21 cellular contexts compared by ENCODE assay signal in the genomic region with DNA sequence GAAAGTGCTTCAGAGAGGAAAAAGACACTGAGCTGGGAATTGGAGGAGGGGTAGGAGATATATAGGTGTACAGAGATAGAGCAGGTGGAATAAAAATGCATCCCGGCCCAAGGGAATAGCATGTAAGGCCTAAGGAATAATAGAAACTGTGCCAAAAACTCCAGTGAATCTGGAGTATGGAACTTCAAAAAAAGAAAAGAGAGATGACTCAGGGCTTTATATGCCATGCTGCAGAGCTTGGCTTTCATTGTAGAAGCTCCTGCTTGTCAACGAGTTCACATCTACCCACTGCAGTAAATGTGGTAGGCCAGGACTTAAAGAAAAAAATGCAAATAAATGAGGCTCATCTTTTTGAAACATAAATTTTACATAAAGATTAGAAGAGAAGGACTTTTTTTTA.
DNase-seq lines count a peak whose midpoint lies in the region; ATAC-seq and TF ChIP-seq lines count a peak whose summit lies in the region.
"Had no signal": no experiment of that assay in that cellular context is flagged by ENCODE, and none has a peak within 500 bp of the region (broad histone marks: within the 10 kb centered on the region; RNA-seq: fewer than 3 reads in every experiment).

No MANE protein-coding gene starts in this region.

- in situ Hi-C loops in IMR-90 (cut with MboI; ENCODE audit: low sequenced_read_pairs): no loop called here

- H3K4me1 ChIP-seq in IMR-90 (ENCODE audit: control insufficient read depth, insufficient read depth, low read length) (peaks cover 10% of the 10 kb centered on the region), thyroid gland (no peaks in the 10 kb centered on the region)

- peaks cover 53% of the 10 kb centered on the region for H3K4me1 Mint-ChIP-seq in neural crest cell
- H3K4me1 Mint-ChIP-seq: immature natural killer cell had no signal

- TF ChIP-seq CTCF in IMR-90 (conservative IDR thresholded peaks at IDR 0.05; ENCODE audit: low read depth, low read length) (no peak), neural crest cell (conservative IDR thresholded peaks at IDR 0.05) (no peak), thyroid gland (IDR thresholded peaks at IDR 0.05) (no peak)

- no peak overlapping the region for H3K4me2 ChIP-seq in IMR-90 (ENCODE audit: low read depth, low read length)
- H3K4me2 ChIP-seq: A549; BLaER1 treated with 17β-estradiol and CSF1 and Interleukin-3, amounts not matched to agents 10 nM and 100 nM; KMS-11 had no signal

- H3K27me3 ChIP-seq in IMR-90 (ENCODE audit: control insufficient read depth, insufficient read depth, low read length): no peaks in the 10 kb centered on the region
- H3K27me3 ChIP-seq in thyroid gland: no peaks in the 10 kb centered on the region
- H3K27me3 ChIP-seq: BLaER1 treated with 17β-estradiol and CSF1 and Interleukin-3, amounts not matched to agents 10 nM and 100 nM had no signal

- dilution Hi-C loops in IMR-90 (cut with HindIII; ENCODE audit: low sequenced_read_pairs, unreplicated experiment): no loop called here

- H3K4ac ChIP-seq in IMR-90 (ENCODE audit: low read depth, low read length): no peak overlapping the region

- no peak overlapping the region for H3K56ac ChIP-seq in IMR-90 (ENCODE audit: extremely low read depth, insufficient read depth, low read length)

- H2BK20ac ChIP-seq in IMR-90 (ENCODE audit: low read depth, low read length): no peak overlapping the region

- TF ChIP-seq POLR2A in IMR-90 (IDR thresholded peaks at IDR 0.05; ENCODE audit: low read depth, low read length): no peak
- no peak for TF ChIP-seq POLR2A in thyroid gland (IDR thresholded peaks at IDR 0.05)

- H2BK120ac ChIP-seq in IMR-90 (ENCODE audit: low read depth, low read length): no peak overlapping the region

- BruUV-seq in IMR-90 (replicated peaks; lab: Mats Ljungman, UMichigan): no TSS peak

- H3K36me3 ChIP-seq in IMR-90 (ENCODE audit: control insufficient read depth, insufficient read depth, low read length) (no peaks in the 10 kb centered on the region), thyroid gland (no peaks in the 10 kb centered on the region)
- H3K36me3 ChIP-seq: BLaER1 treated with 17β-estradiol and CSF1 and Interleukin-3, amounts not matched to agents 10 nM and 100 nM had no signal

- H3K27ac Mint-ChIP-seq in neural crest cell (ENCODE audit: unreplicated experiment): no peak overlapping the region
- H3K27ac Mint-ChIP-seq: activated naive CD8-positive, alpha-beta T cell; effector memory CD8-positive, alpha-beta T cell; immature natural killer cell had no signal

- DNase-seq in AG20443 (ENCODE audit: low spot score) (peak; percentile 24), IMR-90 (peak; percentile 51), neural crest cell (ENCODE audit: low read depth, low spot score) (no peak), SKM-1 (lab: John Stamatoyannopoulos, UW; ENCODE audit: unreplicated experiment) (no peak), inferior parietal cortex (ENCODE audit: extremely low spot score) (no peak), NCI-H1436 (lab: John Stamatoyannopoulos, UW) (no peak), thyroid gland (no peak)
- DNase-seq: effector memory CD8-positive, alpha-beta T cell; GF-D8; immature natural killer cell; mucosa of descending colon; NCI-H1048; NCI-H2029; nucleus accumbens; stimulated activated CD4-positive, alpha-beta T cell treated with anti-CD3 and anti-CD28 coated beads, Interleukin-12 subunit alpha, Interleukin-12 subunit beta, amount 100 ng/mL, for 4 hours had no signal

- no peak for TF ChIP-seq RAD21 in IMR-90 (IDR thresholded peaks at IDR 0.05; ENCODE audit: low read length)

- 100% methylated on average over 1 of the region's 2 CpGs; no CpG with 5 or more reads in 1 of the 2 experiments for WGBS in IMR-90 (ENCODE audit: extremely low coverage in 2 of 2, insufficient read length in 1 of 2), 2 experiments
- WGBS in thyroid gland, 2 donors: 84 to 91% methylated on average over 2 of the region's 2 CpGs

- H2AFZ ChIP-seq in IMR-90 (replicated peaks; ENCODE audit: low read length, poor library complexity): no peak overlapping the region

- POLR2A ChIA-PET in IMR-90 (lab: Charles Lee; ENCODE audit: unreplicated experiment): interaction anchor here (0.7 kb wide), 1 partner anchor 48 kb away, joined by 3 read pairs; no protein-coding TSS in a partner anchor

- H3K79me1 ChIP-seq in IMR-90 (ENCODE audit: low read depth in 1 of 2, low read length in 2 of 2): no peaks in the 10 kb centered on the region

- no peak overlapping the region for H3K27ac ChIP-seq in IMR-90 (ENCODE audit: insufficient read depth, low read length)
- H3K27ac ChIP-seq in thyroid gland: no peak overlapping the region
- H3K27ac ChIP-seq: BLaER1 treated with 17β-estradiol and CSF1 and Interleukin-3, amounts not matched to agents 10 nM and 100 nM; KMS-11; RWPE1 had no signal

- no peak overlapping the region for H3K18ac ChIP-seq in IMR-90 (ENCODE audit: low read depth, low read length)

- H3K36me3 Mint-ChIP-seq in neural crest cell (ENCODE audit: low read depth): peaks cover 2% of the 10 kb centered on the region
- H3K36me3 Mint-ChIP-seq: activated naive CD8-positive, alpha-beta T cell; immature natural killer cell had no signal

- H2AK5ac ChIP-seq in IMR-90 (ENCODE audit: low read depth, low read length): no peak overlapping the region

- H3K27me3 Mint-ChIP-seq in neural crest cell (ENCODE audit: low read depth): no peaks in the 10 kb centered on the region

- no peaks in the 10 kb centered on the region for H4K20me1 ChIP-seq in IMR-90 (ENCODE audit: insufficient read depth, low read length)
- H4K20me1 ChIP-seq: BLaER1 treated with 17β-estradiol and CSF1 and Interleukin-3, amounts not matched to agents 10 nM and 100 nM had no signal

- no peak overlapping the region for H4K8ac ChIP-seq in IMR-90 (ENCODE audit: low read depth in 2 of 2, low read length in 2 of 2)

- CTCF ChIA-PET in IMR-90 (lab: Yijun Ruan, JAX): interaction anchor here (0.6 to 1.0 kb wide), 2 partner anchors 12 to 441 kb away, joined by 3 to 4 read pairs; no protein-coding TSS in a partner anchor

- no peak overlapping the region for H3K4me3 ChIP-seq in IMR-90 (ENCODE audit: insufficient read depth, low read depth, low read length)
- no peak overlapping the region for H3K4me3 ChIP-seq in thyroid gland (replicated peaks in 1 of 3)
- H3K4me3 ChIP-seq: A549; BLaER1 treated with 17β-estradiol and CSF1 and Interleukin-3, amounts not matched to agents 10 nM and 100 nM; mucosa of descending colon had no signal

- no peak overlapping the region for H2BK15ac ChIP-seq in IMR-90 (ENCODE audit: low read depth, low read length)

- H3K4me3 Mint-ChIP-seq in neural crest cell: peak overlapping the region; percentile 27
- H3K4me3 Mint-ChIP-seq: activated naive CD8-positive, alpha-beta T cell; effector memory CD8-positive, alpha-beta T cell; immature natural killer cell had no signal

- H4K91ac ChIP-seq in IMR-90 (ENCODE audit: insufficient read depth, low read depth, low read length): no peak overlapping the region

- H3K9me3 ChIP-seq in IMR-90 (ENCODE audit: control insufficient read depth, insufficient read depth, low read length): peaks cover 5% of the 10 kb centered on the region
- no peaks in the 10 kb centered on the region for H3K9me3 ChIP-seq in thyroid gland
- H3K9me3 ChIP-seq: A549, mucosa of descending colon had no signal

- ATAC-seq in IMR-90 (ENCODE audit: low read depth): no peak
- peak; percentile 50; the same call in 2 of the 3 replicates for ATAC-seq in SK-N-SH treated with all-trans-retinoic acid at 6 μM for 48 hours
- ATAC-seq: A549; effector memory CD8-positive, alpha-beta T cell; mucosa of descending colon had no signal

- peaks cover 6% of the 10 kb centered on the region for H3K9me3 Mint-ChIP-seq in neural crest cell
- H3K9me3 Mint-ChIP-seq: effector memory CD8-positive, alpha-beta T cell; immature natural killer cell had no signal

- no peak overlapping the region for H3K9ac ChIP-seq in IMR-90 (ENCODE audit: low read depth, low read length)
- H3K9ac ChIP-seq: BLaER1 treated with 17β-estradiol and CSF1 and Interleukin-3, amounts not matched to agents 10 nM and 100 nM; KMS-11 had no signal

- intact Hi-C loops in IMR-90 (cut with micrococcal nuclease) (no loop called here), thyroid gland (cut with DNase I) (no loop called here)

- H2BK5ac ChIP-seq in IMR-90 (ENCODE audit: low read depth, low read length, poor library complexity, severe bottlenecking): no peak overlapping the region

- no peak overlapping the region for H3K14ac ChIP-seq in IMR-90 (replicated peaks; ENCODE audit: low read depth, low read length)

- H4K5ac ChIP-seq in IMR-90 (ENCODE audit: low read depth, low read length): no peak overlapping the region

- H3K9me1 ChIP-seq in IMR-90 (ENCODE audit: insufficient read depth, low read length): 0 out of 2 replicates have a peak, but pooled peaks cover 7% of the 10 kb centered on the region

- H2AK9ac ChIP-seq in IMR-90 (replicated peaks; ENCODE audit: low read depth, low read length, poor library complexity): no peak overlapping the region

- no peak overlapping the region for H3K23ac ChIP-seq in IMR-90 (ENCODE audit: low read depth, low read length)

TF ChIP-seq in IMR-90, 13 proteins besides CTCF, POLR2A, EP300 and RAD21 (continues in another document):
- no peak for TF ChIP-seq MAZ (IDR thresholded peaks at IDR 0.05; ENCODE audit: borderline replicate concordance, low read depth, low read length)
- TF ChIP-seq CEBPB (IDR thresholded peaks at IDR 0.05; ENCODE audit: low read depth, low read length): no peak
- peak; percentile 24; the same call in 1 of the 2 replicates for TF ChIP-seq MAFK (IDR thresholded peaks at IDR 0.05; ENCODE audit: low read depth, low read length)
- TF ChIP-seq CHD1 (IDR thresholded peaks at IDR 0.05; ENCODE audit: low read depth, low read length): no peak
- TF ChIP-seq FOS (IDR thresholded peaks at IDR 0.05; ENCODE audit: low read depth, low read length): no peak
- no peak for TF ChIP-seq MXI1 (IDR thresholded peaks at IDR 0.05; ENCODE audit: borderline replicate concordance, low read depth, low read length)

TF ChIP-seq in SK-N-SH treated with all-trans-retinoic acid at 6 μM for 48 hours, 23 proteins besides CTCF, POLR2A, EP300 and RAD21 (continues in another document):
- no peak for TF ChIP-seq OSR1 (CRISPR knock-in tag; IDR thresholded peaks at IDR 0.05)
- TF ChIP-seq ZNF70 (CRISPR knock-in tag; IDR thresholded peaks at IDR 0.05): no peak
- TF ChIP-seq ARNTL (CRISPR knock-in tag; IDR thresholded peaks at IDR 0.05; ENCODE audit: borderline replicate concordance, low read depth): no peak
- no peak for TF ChIP-seq SNAI2 (CRISPR knock-in tag; IDR thresholded peaks at IDR 0.05)
- no peak for TF ChIP-seq CSDC2 (CRISPR knock-in tag; IDR thresholded peaks at IDR 0.05)
- TF ChIP-seq BACH2 (CRISPR knock-in tag; IDR thresholded peaks at IDR 0.05; ENCODE audit: borderline replicate concordance): no peak

Comparison
In these comparisons a context has a peak if more than half of its experiments do, and no peak if none do; other contexts are left out.
1. DNase-seq: peak in AG20443 (single experiment) and IMR-90 (single experiment); none in neural crest cell (single experiment), SKM-1 (single experiment), inferior parietal cortex (single experiment), NCI-H1436 (single experiment) and thyroid gland (0 of 2).